17 cellular contexts compared by ENCODE assay signal in genomic region chr1:73770109-73770905, GRCh38.
DNase-seq lines count a peak whose midpoint lies in the region; ATAC-seq, FAIRE-seq and TF ChIP-seq lines count a peak whose summit lies in the region.
"Had no signal": no experiment of that assay in that cellular context is flagged by ENCODE, and none has a peak within 500 bp of the region (broad histone marks: within the 10 kb centered on the region; RNA-seq: fewer than 3 reads in every experiment).

No MANE protein-coding gene starts in this region.

- H3K9me3 ChIP-seq in body of pancreas (no peaks in the 10 kb centered on the region), kidney (ENCODE audit: control insufficient read depth in 1 of 2, low read length in 2 of 2) (no peaks in the 10 kb centered on the region), neuronal stem cell (replicated peaks in 1 of 2; ENCODE audit: control insufficient read depth in 2 of 2, insufficient read depth in 1 of 2, low read depth in 1 of 2, low read length in 2 of 2) (peaks cover 1 to 5% of the 10 kb centered on the region in 2 donors), esophagus squamous epithelium (peaks cover 0 to 5% (median 0%) of the 10 kb centered on the region in 3 donors)

- no peak overlapping the region for H4K91ac ChIP-seq in neuronal stem cell (ENCODE audit: low read depth, low read length, poor library complexity)

- no peaks in the 10 kb centered on the region for H3K79me1 ChIP-seq in neuronal stem cell (ENCODE audit: low read depth, low read length)

- peak overlapping the region; percentile 41 for H3K18ac ChIP-seq in neuronal stem cell (ENCODE audit: low read length)

- H3K4me2 ChIP-seq in neuronal stem cell (ENCODE audit: insufficient read depth, low read length, poor library complexity, severe bottlenecking): no peak overlapping the region

- WGBS in body of pancreas, 2 donors: 67 to 73% methylated on average over 6 to 9 of the region's 10 CpGs
- no CpG with 5 or more reads among the region's 10 CpGs for WGBS in neuronal stem cell (ENCODE audit: extremely low coverage in 2 of 2, insufficient read length in 2 of 2, insufficient replicate concordance in 1 of 2), 2 donors
- WGBS in esophagus squamous epithelium, 2 donors: 77 to 89% methylated on average over 2 to 4 of the region's 10 CpGs

- TF ChIP-seq POLR2A in body of pancreas (IDR thresholded peaks at IDR 0.05) (no peak), esophagus squamous epithelium (IDR thresholded peaks at IDR 0.05) (no peak)

- no peak overlapping the region for H3K4ac ChIP-seq in neuronal stem cell (ENCODE audit: low read length)

- no peaks in the 10 kb centered on the region for H3K27me3 Mint-ChIP-seq in stimulated activated memory B cell treated with anti-CD40 and anti-IgM and Interleukin-4, amounts not matched to agents 10 μg/mL and 1 μg/mL and 100 μg/mL, for 72 hours
- no peaks in the 10 kb centered on the region for H3K27me3 Mint-ChIP-seq in type B pancreatic cell
- H3K27me3 Mint-ChIP-seq: B cell; CD4-positive, alpha-beta T cell had no signal

- H2AK5ac ChIP-seq in neuronal stem cell (ENCODE audit: low read depth, low read length): peak overlapping the region; percentile 73

- peak overlapping the region; percentile 42 for H2AFZ ChIP-seq in neuronal stem cell (ENCODE audit: low read length)
- H2AFZ ChIP-seq: GM23248 had no signal

- H3K27me3 ChIP-seq in body of pancreas (no peaks in the 10 kb centered on the region), neuronal stem cell (ENCODE audit: control insufficient read depth in 3 of 3, insufficient read depth in 3 of 3, low read depth in 1 of 3, low read length in 3 of 3) (no peaks in the 10 kb centered on the region), esophagus squamous epithelium (no peaks in the 10 kb centered on the region)

- intact Hi-C loops in body of pancreas (cut with DNase I) (no loop called here), kidney (cut with DNase I) (no loop called here), esophagus squamous epithelium (cut with DNase I) (no loop called here)

- no peaks in the 10 kb centered on the region for H3K4me1 ChIP-seq in body of pancreas
- H3K4me1 ChIP-seq in kidney (ENCODE audit: control insufficient read depth in 1 of 2, insufficient read depth in 1 of 2, low read depth in 1 of 2, low read length in 2 of 2): no peaks in the 10 kb centered on the region
- H3K4me1 ChIP-seq in neuronal stem cell (ENCODE audit: control insufficient read depth in 2 of 2, insufficient read depth in 1 of 2, low read depth in 1 of 2, low read length in 2 of 2): no peaks in the 10 kb centered on the region
- no peaks in the 10 kb centered on the region for H3K4me1 ChIP-seq in esophagus squamous epithelium

- FAIRE-seq in kidney (lab: Jason Lieb, UNC): no peak
- FAIRE-seq: A204.1, GM18507, H54 had no signal

- peak overlapping the region; percentile 76 for H4K8ac ChIP-seq in neuronal stem cell (ENCODE audit: low read depth, low read length)

- H3K36me3 Mint-ChIP-seq in stimulated activated memory B cell treated with anti-CD40 and anti-IgM and Interleukin-4, amounts not matched to agents 10 μg/mL and 1 μg/mL and 100 μg/mL, for 72 hours: no peaks in the 10 kb centered on the region
- H3K36me3 Mint-ChIP-seq in type B pancreatic cell: no peaks in the 10 kb centered on the region

- H2BK120ac ChIP-seq in neuronal stem cell (ENCODE audit: low read depth, low read length): no peak overlapping the region

- H2BK12ac ChIP-seq in neuronal stem cell (ENCODE audit: low read length): no peak overlapping the region

- H2BK15ac ChIP-seq in neuronal stem cell (ENCODE audit: low read length): no peak overlapping the region

- no peak overlapping the region for H3K27ac Mint-ChIP-seq in stimulated activated memory B cell treated with anti-CD40 and anti-IgM and Interleukin-4, amounts not matched to agents 10 μg/mL and 1 μg/mL and 100 μg/mL, for 72 hours
- no peak overlapping the region for H3K27ac Mint-ChIP-seq in type B pancreatic cell
- H3K27ac Mint-ChIP-seq: B cell; CD4-positive, alpha-beta T cell had no signal

- H3K9ac ChIP-seq in kidney (ENCODE audit: low read length in 2 of 2) (no peak overlapping the region), neuronal stem cell (ENCODE audit: low read depth, low read length, poor library complexity) (peak overlapping the region; percentile 3)
- H3K9ac ChIP-seq: GM23248 had no signal

- H3K23ac ChIP-seq in neuronal stem cell (ENCODE audit: low read depth, low read length, poor library complexity): peak overlapping the region; percentile 34

- no peaks in the 10 kb centered on the region for H3K9me3 Mint-ChIP-seq in stimulated activated memory B cell treated with anti-CD40 and anti-IgM and Interleukin-4, amounts not matched to agents 10 μg/mL and 1 μg/mL and 100 μg/mL, for 72 hours
- H3K9me3 Mint-ChIP-seq in type B pancreatic cell: no peaks in the 10 kb centered on the region
- H3K9me3 Mint-ChIP-seq: CD4-positive, alpha-beta T cell had no signal

- DNase-seq in body of pancreas (no peak), kidney (peak; percentile 48), neuronal stem cell (ENCODE audit: low spot score) (no peak), esophagus squamous epithelium (lab: John Stamatoyannopoulos, UW) (no peak), type B pancreatic cell (ENCODE audit: extremely low spot score, unreplicated experiment) (no peak), RPMI8226 (no peak)
- DNase-seq: C1 segment of cervical spinal cord; Calu3; CD4-positive, alpha-beta T cell; DMS 273 treated with DMSO at 0.1 percent for 48 hours; GM23248 had no signal

- H2BK5ac ChIP-seq in neuronal stem cell (ENCODE audit: low read length): no peak overlapping the region

- H3K36me3 ChIP-seq in body of pancreas (replicated peaks in 1 of 2; ENCODE audit: insufficient read depth in 1 of 2, low read depth in 2 of 2) (no peaks in the 10 kb centered on the region), kidney (ENCODE audit: control insufficient read depth in 1 of 2, insufficient read depth in 2 of 2, low read length in 2 of 2) (no peaks in the 10 kb centered on the region), neuronal stem cell (replicated peaks in 1 of 2; ENCODE audit: control insufficient read depth in 2 of 2, insufficient read depth in 2 of 2, low read length in 2 of 2) (no peaks in the 10 kb centered on the region), esophagus squamous epithelium (no peaks in the 10 kb centered on the region)

- H3K4me3 ChIP-seq in body of pancreas (no peak overlapping the region), kidney (ENCODE audit: low read length in 2 of 2) (no peak overlapping the region), neuronal stem cell (ENCODE audit: low read length in 2 of 2) (no peak overlapping the region), esophagus squamous epithelium (no peak overlapping the region)
- H3K4me3 ChIP-seq: GM23248 had no signal

- ATAC-seq in body of pancreas: peak; percentile 18
- peak; percentile 50 for ATAC-seq in stimulated activated memory B cell treated with anti-CD40 and anti-IgM and Interleukin-4, amounts not matched to agents 10 μg/mL and 1 μg/mL and 100 μg/mL, for 72 hours
- ATAC-seq: HCT116 had no signal

- no peak overlapping the region for H3K4me3 Mint-ChIP-seq in stimulated activated memory B cell treated with anti-CD40 and anti-IgM and Interleukin-4, amounts not matched to agents 10 μg/mL and 1 μg/mL and 100 μg/mL, for 72 hours
- H3K4me3 Mint-ChIP-seq in type B pancreatic cell: no peak overlapping the region
- H3K4me3 Mint-ChIP-seq: B cell; CD4-positive, alpha-beta T cell had no signal

- H3K14ac ChIP-seq in neuronal stem cell (ENCODE audit: low read length): peak overlapping the region; percentile 63

- no peaks in the 10 kb centered on the region for H3K4me1 Mint-ChIP-seq in stimulated activated memory B cell treated with anti-CD40 and anti-IgM and Interleukin-4, amounts not matched to agents 10 μg/mL and 1 μg/mL and 100 μg/mL, for 72 hours
- no peaks in the 10 kb centered on the region for H3K4me1 Mint-ChIP-seq in type B pancreatic cell (ENCODE audit: unreplicated experiment)
- H3K4me1 Mint-ChIP-seq: B cell had no signal

- H3K27ac ChIP-seq in body of pancreas: no peak overlapping the region
- H3K27ac ChIP-seq in kidney (ENCODE audit: low read depth in 2 of 2, low read length in 2 of 2): no peak overlapping the region
- no peak overlapping the region for H3K27ac ChIP-seq in neuronal stem cell (replicated peaks; ENCODE audit: low read length)
- H3K27ac ChIP-seq in esophagus squamous epithelium: no peak overlapping the region
- H3K27ac ChIP-seq: GM23248 had no signal

- no peak for TF ChIP-seq CTCF in body of pancreas (IDR thresholded peaks at IDR 0.05)
- no peak for TF ChIP-seq CTCF in kidney (IDR thresholded peaks at IDR 0.05; ENCODE audit: borderline replicate concordance, extremely low read depth, insufficient read depth)
- no peak for TF ChIP-seq CTCF in esophagus squamous epithelium (IDR thresholded peaks at IDR 0.05)
- TF ChIP-seq CTCF in type B pancreatic cell (conservative IDR thresholded peaks at IDR 0.05): no peak
